Comparison of ENCODE assay signal across 24 cellular contexts in the genomic region with DNA sequence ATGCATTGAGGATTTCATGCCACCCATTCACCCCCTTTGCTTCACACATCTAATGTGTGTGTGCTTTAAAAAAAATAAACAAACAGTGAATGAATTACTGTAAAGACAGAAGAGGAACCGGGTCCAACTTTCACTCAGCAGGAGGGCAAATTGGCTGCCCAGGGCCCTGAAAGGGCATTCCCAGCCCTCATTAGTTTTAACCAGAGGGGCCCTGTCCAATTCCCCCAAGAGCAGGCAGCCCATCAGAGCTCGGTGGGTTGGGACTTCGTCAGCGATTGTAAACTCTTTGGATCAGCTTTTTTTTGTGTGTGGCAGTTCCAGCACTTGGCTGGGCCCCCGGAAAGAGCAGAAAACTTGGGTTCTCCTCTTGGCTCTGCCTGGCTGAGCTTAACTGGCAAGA.
DNase-seq lines count a peak whose midpoint lies in the region; TF ChIP-seq lines count a peak whose summit lies in the region.
"Had no signal": no experiment of that assay in that cellular context is flagged by ENCODE, and none has a peak within 500 bp of the region (broad histone marks: within the 10 kb centered on the region; RNA-seq: fewer than 3 reads in every experiment).

No MANE protein-coding gene starts in this region.

- peak overlapping the region; percentile 59 for H2AFZ ChIP-seq in osteoblast (ENCODE audit: low read length)
- H2AFZ ChIP-seq in Karpas-422 (ENCODE audit: low read length): no peak overlapping the region

- H3K4me3 ChIP-seq in osteoblast (ENCODE audit: insufficient read depth, low read length) (no peak overlapping the region), vagina (no peak overlapping the region), Karpas-422 (ENCODE audit: low read length) (no peak overlapping the region)
- H3K4me3 ChIP-seq: BLaER1 treated with 17β-estradiol and CSF1 and Interleukin-3, amounts not matched to agents 10 nM and 100 nM; SJCRH30 had no signal

- no peaks in the 10 kb centered on the region for H3K9me2 ChIP-seq in Karpas-422 (replicated peaks; ENCODE audit: insufficient read depth, low read length)

- no peaks in the 10 kb centered on the region for H3K4me1 ChIP-seq in osteoblast (ENCODE audit: insufficient read depth, low read length)
- peaks cover 9% of the 10 kb centered on the region for H3K4me1 ChIP-seq in vagina
- peaks cover 6% of the 10 kb centered on the region; the same call in 1 of the 2 replicates for H3K4me1 ChIP-seq in Karpas-422 (ENCODE audit: low read length)
- H3K4me1 ChIP-seq: SJCRH30 had no signal

- H4K20me1 ChIP-seq in osteoblast (ENCODE audit: insufficient read depth, low read length) (no peaks in the 10 kb centered on the region), Karpas-422 (ENCODE audit: insufficient read depth, low read depth, low read length) (no peaks in the 10 kb centered on the region)
- H4K20me1 ChIP-seq: BLaER1 treated with 17β-estradiol and CSF1 and Interleukin-3, amounts not matched to agents 10 nM and 100 nM had no signal

- no peak overlapping the region for H3K9ac ChIP-seq in Karpas-422 (ENCODE audit: low read length)
- H3K9ac ChIP-seq: BLaER1 treated with 17β-estradiol and CSF1 and Interleukin-3, amounts not matched to agents 10 nM and 100 nM had no signal

- DNase-seq in NCI-H146 (lab: John Stamatoyannopoulos, UW) (peak; percentile 18), NCI-H146 treated with DMSO at 0.1 percent for 48 hours (lab: John Stamatoyannopoulos, UW; ENCODE audit: unreplicated experiment) (no peak), caudate nucleus (lab: John Stamatoyannopoulos, UW) (peak in 40 of 61 donors; percentile 2 to 77 (median 26)), osteoblast (ENCODE audit: insufficient read length, low spot score, missing footprints) (no peak), vagina (ENCODE audit: extremely low spot score in 2 of 2) (no peak), COLO829 (ENCODE audit: low spot score) (no peak), RKO (ENCODE audit: low spot score) (no peak), Karpas-422 (no peak)
- DNase-seq: ACHN; CD8-positive, alpha-beta T cell; DMS153; GDM1; GOT3; HCEC 1CT; MM.1S; NCI-H1048; NCI-H1417 treated with DMSO at 0.1 percent for 48 hours; NCI-H2029; NCI-H226; NCI-H510A treated with DMSO at 0.1 percent for 48 hours; NCI-H774; SJCRH30 had no signal

- H3K27ac ChIP-seq in caudate nucleus (ENCODE audit: low read depth, low read length) (no peak overlapping the region), osteoblast (ENCODE audit: low read depth, low read length) (no peak overlapping the region), vagina (peak overlapping the region; percentile 60), Karpas-422 (ENCODE audit: low read length) (no peak overlapping the region)
- H3K27ac ChIP-seq: 22Rv1; BLaER1 treated with 17β-estradiol and CSF1 and Interleukin-3, amounts not matched to agents 10 nM and 100 nM; SJCRH30 had no signal

- H3K4me2 ChIP-seq in osteoblast (ENCODE audit: insufficient read depth, low read length) (no peak overlapping the region), Karpas-422 (ENCODE audit: low read depth, low read length, poor library complexity, severe bottlenecking) (no peak overlapping the region)
- H3K4me2 ChIP-seq: BLaER1 treated with 17β-estradiol and CSF1 and Interleukin-3, amounts not matched to agents 10 nM and 100 nM had no signal

- H3K27me3 ChIP-seq in osteoblast (ENCODE audit: insufficient read depth, low read length) (peaks cover 3% of the 10 kb centered on the region), vagina (no peaks in the 10 kb centered on the region), Karpas-422 (ENCODE audit: low read length) (0 out of 2 replicates have a peak, but pooled peaks cover 5% of the 10 kb centered on the region)
- H3K27me3 ChIP-seq: BLaER1 treated with 17β-estradiol and CSF1 and Interleukin-3, amounts not matched to agents 10 nM and 100 nM; SJCRH30 had no signal

- no peak for TF ChIP-seq POLR2A in vagina (IDR thresholded peaks at IDR 0.05)

- H3K36me3 ChIP-seq in osteoblast (ENCODE audit: insufficient read depth, low read length) (no peaks in the 10 kb centered on the region), vagina (no peaks in the 10 kb centered on the region), Karpas-422 (ENCODE audit: insufficient read depth, low read length) (no peaks in the 10 kb centered on the region)
- H3K36me3 ChIP-seq: BLaER1 treated with 17β-estradiol and CSF1 and Interleukin-3, amounts not matched to agents 10 nM and 100 nM; SJCRH30 had no signal

- H3K79me2 ChIP-seq in osteoblast (ENCODE audit: insufficient read depth, low read length) (no peaks in the 10 kb centered on the region), Karpas-422 (ENCODE audit: low read length) (no peaks in the 10 kb centered on the region)

- TF ChIP-seq CTCF in osteoblast (IDR thresholded peaks at IDR 0.05; ENCODE audit: extremely low read depth, low read depth, low read length) (no peak), vagina (IDR thresholded peaks at IDR 0.05) (no peak)

- intact Hi-C loops in vagina (cut with DNase I): loop anchor here (2.0 kb wide), 1 partner anchor 28 kb away; no protein-coding TSS in a partner anchor

- peaks cover 2% of the 10 kb centered on the region for H3K9me3 ChIP-seq in osteoblast (ENCODE audit: low read depth, low read length)
- no peaks in the 10 kb centered on the region for H3K9me3 ChIP-seq in vagina
- no peaks in the 10 kb centered on the region for H3K9me3 ChIP-seq in Karpas-422 (ENCODE audit: low read length)
- H3K9me3 ChIP-seq: SJCRH30 had no signal

Comparison
In these comparisons a context has a peak if more than half of its experiments do, and no peak if none do; other contexts are left out.
1. DNase-seq: peak in NCI-H146 (single experiment) and caudate nucleus (40 of 61); none in NCI-H146 treated with DMSO at 0.1 percent for 48 hours (single experiment), osteoblast (single experiment), vagina (0 of 2), COLO829 (single experiment), RKO (single experiment) and Karpas-422 (single experiment).